16 cellular contexts compared by ENCODE assay signal in the genomic region with DNA sequence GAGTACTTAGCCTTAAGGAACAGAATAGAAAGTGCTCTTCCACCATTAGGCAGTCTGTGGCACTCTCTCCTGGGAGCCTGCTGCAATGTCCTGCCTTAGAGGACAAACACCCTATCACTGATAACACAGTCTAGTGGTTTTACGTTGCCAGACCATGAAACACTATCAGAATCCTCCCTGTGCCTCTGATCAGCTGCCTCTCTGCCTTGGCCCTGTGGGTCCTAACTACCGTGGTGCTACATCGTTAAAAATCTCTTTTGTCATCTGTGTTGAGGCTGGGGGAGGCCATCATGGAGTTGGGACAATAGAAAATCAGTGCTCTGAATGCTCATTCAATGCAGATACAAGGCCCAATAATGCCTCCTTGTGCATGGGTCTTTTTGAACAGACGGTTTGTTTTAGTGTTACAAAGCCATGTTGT. TPM values are rescaled to one million over a fixed set of nuclear protein-coding genes. Genes with fewer than 3 reads are reported as not detected.
A peak's percentile ranks its signal among the peaks of the same experiment; 100 is the strongest.
DNase-seq lines count a peak whose midpoint lies in the region; TF ChIP-seq lines count a peak whose summit lies in the region.
"Had no signal": no experiment of that assay in that cellular context is flagged by ENCODE, and none has a peak within 500 bp of the region (broad histone marks: within the 10 kb centered on the region; RNA-seq: fewer than 3 reads in every experiment).

No MANE protein-coding gene starts in this region.

- H3K4me1 ChIP-seq in OCI-LY7 (ENCODE audit: insufficient read depth, low read length, poor library complexity, severe bottlenecking) = no peaks in the 10 kb centered on the region
- H3K4me1 ChIP-seq: testis had no signal

- intact Hi-C loops in OCI-LY7 (cut with micrococcal nuclease; ENCODE audit: unreplicated experiment) = no loop called here

- H4K20me1 ChIP-seq in OCI-LY7 (ENCODE audit: insufficient read depth, low read length) = no peaks in the 10 kb centered on the region

- peaks cover 8% of the 10 kb centered on the region for H3K27me3 Mint-ChIP-seq in chondrocyte (ENCODE audit: low read depth)
- H3K27me3 Mint-ChIP-seq in mesothelial cell of epicardium (ENCODE audit: low read depth) = no peaks in the 10 kb centered on the region
- H3K27me3 Mint-ChIP-seq: naive B cell had no signal

- H3K9me2 ChIP-seq in OCI-LY7 (ENCODE audit: insufficient read depth, low read length) = no peaks in the 10 kb centered on the region

- H3K4me3 ChIP-seq in LNCaP clone FGC (ENCODE audit: low read depth, low read length) (no peak overlapping the region), OCI-LY7 (ENCODE audit: low read depth, low read length, poor library complexity, severe bottlenecking) (no peak overlapping the region)
- H3K4me3 ChIP-seq: testis had no signal

- H3K9me3 Mint-ChIP-seq in chondrocyte (ENCODE audit: low read depth) (no peaks in the 10 kb centered on the region), mesothelial cell of epicardium (no peaks in the 10 kb centered on the region)
- H3K9me3 Mint-ChIP-seq: activated CD4-positive, alpha-beta memory T cell treated with anti-CD3 and anti-CD28 coated beads, Interleukin-2, amount 10 ng/mL, durations not matched to agents 7 days and 5 days; naive B cell had no signal

- no peaks in the 10 kb centered on the region for H3K79me2 ChIP-seq in OCI-LY7 (ENCODE audit: insufficient read depth, low read depth, low read length)

- H3K4me2 ChIP-seq in OCI-LY7 (ENCODE audit: low read length) = no peak overlapping the region

- H3K36me3 Mint-ChIP-seq in chondrocyte (ENCODE audit: low read depth) = no peaks in the 10 kb centered on the region
- H3K36me3 Mint-ChIP-seq in mesothelial cell of epicardium = no peaks in the 10 kb centered on the region
- H3K36me3 Mint-ChIP-seq: immature natural killer cell, naive B cell had no signal

- CTCF ChIA-PET in OCI-LY7 (lab: Charles Lee; ENCODE audit: unreplicated experiment) = no interaction called here

- DNase-seq in LNCaP clone FGC (ENCODE audit: low read depth) (no peak), chondrocyte (ENCODE audit: low spot score) (no peak), hypothalamus (lab: John Stamatoyannopoulos, UW) (peak in 30 of 51 donors; percentile 11 to 95 (median 48)), substantia nigra (lab: John Stamatoyannopoulos, UW) (peak in 41 of 49 donors; percentile 15 to 88 (median 54)), mesothelial cell of epicardium (ENCODE audit: low spot score in 2 of 2, unreplicated experiment in 2 of 2) (no peak), NCI-H2029 treated with DMSO at 0.1 percent for 48 hours (lab: John Stamatoyannopoulos, UW) (no peak), OCI-LY7 (ENCODE audit: low spot score) (no peak)
- DNase-seq: activated CD4-positive, alpha-beta memory T cell treated with anti-CD3 and anti-CD28 coated beads, Interleukin-2, amount 10 ng/mL, durations not matched to agents 7 days and 5 days; activated effector memory CD4-positive, alpha-beta T cell treated with Interleukin-2 at 50 U/mL for 16 hours; immature natural killer cell; naive B cell; NCI-H1092; NCI-H748 treated with DMSO at 0.1 percent for 48 hours; SHP77; testis had no signal

- H3K27ac ChIP-seq in substantia nigra (ENCODE audit: low read depth, low read length, poor library complexity, severe bottlenecking) (peak overlapping the region; percentile 93), OCI-LY7 (ENCODE audit: low read depth, low read length, poor library complexity, severe bottlenecking) (no peak overlapping the region)
- H3K27ac ChIP-seq: epithelial cell of prostate, testis had no signal

- H3K36me3 ChIP-seq in OCI-LY7 (ENCODE audit: insufficient read depth, low read length) = no peaks in the 10 kb centered on the region

- BruUV-seq in OCI-LY7 (replicated peaks; lab: Mats Ljungman, UMichigan) = no TSS peak

- POLR2A ChIA-PET in OCI-LY7 (lab: Charles Lee) = no interaction called here

- H3K4me1 Mint-ChIP-seq in chondrocyte (ENCODE audit: low read depth) (no peaks in the 10 kb centered on the region), mesothelial cell of epicardium (peaks cover 19% of the 10 kb centered on the region)
- H3K4me1 Mint-ChIP-seq: activated CD4-positive, alpha-beta memory T cell treated with anti-CD3 and anti-CD28 coated beads, Interleukin-2, amount 10 ng/mL, durations not matched to agents 7 days and 5 days; immature natural killer cell had no signal

- H3K9me3 ChIP-seq in OCI-LY7 (ENCODE audit: low read length) = no peaks in the 10 kb centered on the region
- H3K9me3 ChIP-seq: testis had no signal

- no peak overlapping the region for H2AFZ ChIP-seq in OCI-LY7 (ENCODE audit: low read length)

- H3K4me3 Mint-ChIP-seq in chondrocyte (ENCODE audit: unreplicated experiment) = no peak overlapping the region
- H3K4me3 Mint-ChIP-seq in mesothelial cell of epicardium = no peak overlapping the region
- H3K4me3 Mint-ChIP-seq: activated CD4-positive, alpha-beta memory T cell treated with anti-CD3 and anti-CD28 coated beads, Interleukin-2, amount 10 ng/mL, durations not matched to agents 7 days and 5 days; immature natural killer cell; naive B cell had no signal

- no peak overlapping the region for H3K27ac Mint-ChIP-seq in chondrocyte (ENCODE audit: unreplicated experiment)
- H3K27ac Mint-ChIP-seq in mesothelial cell of epicardium = no peak overlapping the region
- H3K27ac Mint-ChIP-seq: activated CD4-positive, alpha-beta memory T cell treated with anti-CD3 and anti-CD28 coated beads, Interleukin-2, amount 10 ng/mL, durations not matched to agents 7 days and 5 days; immature natural killer cell had no signal

- TF ChIP-seq CTCF in LNCaP clone FGC (IDR thresholded peaks at IDR 0.05; ENCODE audit: control insufficient read depth, extremely low read depth, insufficient read depth) (0 out of 2 replicates have a peak, but pooled peaks have one; percentile 11), chondrocyte (IDR thresholded peaks at IDR 0.05) (peak; percentile 43), mesothelial cell of epicardium (IDR thresholded peaks at IDR 0.05; ENCODE audit: unreplicated experiment) (no peak), OCI-LY7 (conservative IDR thresholded peaks at IDR 0.05; ENCODE audit: low read length) (no peak)

RNA-seq across cellular contexts. Expression of a gene that starts 11.9 kb away (rescaled TPM):
- total RNA-seq in chondrocyte (9.5 to 41.3 TPM (median 13.1 TPM) in 3 replicates), mesothelial cell of epicardium (104 to 111 TPM (median 107 TPM) in 3 replicates), OCI-LY7 (2022) (not detected in 2 replicates)
- total RNA-seq in OCI-LY7 (2014; rRNA removed; shearing (Covaris generic)) = 0.08 TPM in 1 of 2 replicates, not detected in the other
- total RNA-seq: activated CD4-positive, alpha-beta memory T cell treated with anti-CD3 and anti-CD28 coated beads, Interleukin-2, amount 10 ng/mL, durations not matched to agents 7 days and 5 days had no signal

Comparison
In these comparisons a context has a peak if more than half of its experiments do, and no peak if none do; other contexts are left out.
1. DNase-seq: peak in hypothalamus (30 of 51) and substantia nigra (41 of 49); none in LNCaP clone FGC (single experiment), chondrocyte (single experiment), mesothelial cell of epicardium (0 of 2), NCI-H2029 treated with DMSO at 0.1 percent for 48 hours (single experiment) and OCI-LY7 (single experiment).
2. CTCF ChIP-seq: peak in LNCaP clone FGC (single experiment) and chondrocyte (single experiment); none in mesothelial cell of epicardium (single experiment) and OCI-LY7 (single experiment).